In the genomic region with DNA sequence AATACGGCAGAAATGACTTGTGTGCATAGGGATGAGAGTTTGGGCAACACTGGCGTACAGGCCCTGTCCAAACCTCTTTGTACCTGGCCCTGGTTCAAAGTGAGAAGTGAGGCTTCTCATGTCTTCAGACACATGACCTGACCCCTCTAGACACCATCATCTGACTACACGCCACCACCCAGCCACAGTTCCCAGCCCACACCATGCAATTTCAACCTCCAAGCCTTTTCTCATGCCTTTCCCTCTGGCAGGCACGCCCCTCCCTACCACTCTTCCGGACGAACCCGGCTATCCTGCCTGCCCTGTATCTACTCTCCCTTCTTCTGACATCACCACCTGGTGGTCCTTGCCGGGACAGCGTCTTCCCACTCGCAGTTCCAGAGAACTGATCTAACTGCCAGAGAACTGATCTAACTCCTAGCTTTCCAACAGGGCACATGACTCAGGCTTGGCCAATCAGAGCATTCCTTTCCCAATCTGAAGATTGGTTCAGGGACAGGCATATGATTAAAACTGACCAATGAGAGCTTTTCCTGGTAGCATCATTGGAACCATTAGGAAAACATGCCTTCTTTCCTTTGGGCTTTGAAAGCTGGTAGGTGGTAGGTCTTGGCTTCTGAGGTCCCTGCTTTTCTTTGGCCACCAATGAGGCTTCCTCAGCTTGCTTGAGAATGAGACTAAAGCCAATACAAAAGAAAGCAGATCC, we compare ENCODE assay signal across 7 cellular contexts.
A peak's percentile ranks its signal among the peaks of the same experiment; 100 is the strongest.
DNase-seq lines count a peak whose midpoint lies in the region; ATAC-seq and TF ChIP-seq lines count a peak whose summit lies in the region.

No MANE protein-coding gene starts in this region.

- TF ChIP-seq CTCF in GM06990 (IDR thresholded peaks at IDR 0.05; ENCODE audit: insufficient read depth, low read length, poor library complexity, severe bottlenecking) (peak; percentile 45), LNCaP clone FGC (IDR thresholded peaks at IDR 0.05; ENCODE audit: control insufficient read depth, extremely low read depth, insufficient read depth) (peak; percentile 38), cardiac fibroblast (IDR thresholded peaks at IDR 0.05; ENCODE audit: low read depth, low read length) (peak; percentile 73)

- no peaks in the 10 kb centered on the region for H3K36me3 ChIP-seq in GM06990 (ENCODE audit: control insufficient read depth, insufficient read depth, low read length)

- DNase-seq in GM06990 (ENCODE audit: extremely low read depth, insufficient read length) (peak; percentile 76), LNCaP clone FGC (ENCODE audit: low read depth) (peak; percentile 1), SW480 (ENCODE audit: low spot score) (peak; percentile 84), cardiac fibroblast (ENCODE audit: low read depth in 2 of 2) (peak; percentile 80 to 86), kidney tubule cell (ENCODE audit: low spot score) (peak; percentile 81)
- peak; percentile 61 for DNase-seq in stimulated activated CD4-positive, alpha-beta T cell treated with anti-CD3 and anti-CD28 coated beads, Interleukin-4, amount 100 ng/mL, for 24 hours

- peak; percentile 52 for ATAC-seq in GM21737 (IDR thresholded peaks at IDR 0.05; ENCODE audit: unreplicated experiment)

- no peaks in the 10 kb centered on the region for H3K27me3 ChIP-seq in GM06990 (replicated peaks; ENCODE audit: control insufficient read depth, insufficient read depth, low read length)

- H3K4me3 ChIP-seq in GM06990 (replicated peaks; ENCODE audit: low read depth, low read length), result peak overlapping the region; percentile 55
- H3K4me3 ChIP-seq in LNCaP clone FGC (ENCODE audit: low read depth, low read length), result no peak overlapping the region
- H3K4me3 ChIP-seq in cardiac fibroblast (replicated peaks in 1 of 2; ENCODE audit: low read depth in 2 of 2, low read length in 2 of 2), result no peak overlapping the region

Comparison
In these comparisons a context has a peak if more than half of its experiments do, and no peak if none do; other contexts are left out.
1. DNase-seq: peak in every context shown above with its lines; median percentile 84 in SW480; 83 in cardiac fibroblast; 81 in kidney tubule cell; 76 in GM06990; 61 in stimulated activated CD4-positive, alpha-beta T cell treated with anti-CD3 and anti-CD28 coated beads, Interleukin-4, amount 100 ng/mL, for 24 hours; 1 in LNCaP clone FGC.